9 cellular contexts compared by ENCODE assay signal in the genomic region with DNA sequence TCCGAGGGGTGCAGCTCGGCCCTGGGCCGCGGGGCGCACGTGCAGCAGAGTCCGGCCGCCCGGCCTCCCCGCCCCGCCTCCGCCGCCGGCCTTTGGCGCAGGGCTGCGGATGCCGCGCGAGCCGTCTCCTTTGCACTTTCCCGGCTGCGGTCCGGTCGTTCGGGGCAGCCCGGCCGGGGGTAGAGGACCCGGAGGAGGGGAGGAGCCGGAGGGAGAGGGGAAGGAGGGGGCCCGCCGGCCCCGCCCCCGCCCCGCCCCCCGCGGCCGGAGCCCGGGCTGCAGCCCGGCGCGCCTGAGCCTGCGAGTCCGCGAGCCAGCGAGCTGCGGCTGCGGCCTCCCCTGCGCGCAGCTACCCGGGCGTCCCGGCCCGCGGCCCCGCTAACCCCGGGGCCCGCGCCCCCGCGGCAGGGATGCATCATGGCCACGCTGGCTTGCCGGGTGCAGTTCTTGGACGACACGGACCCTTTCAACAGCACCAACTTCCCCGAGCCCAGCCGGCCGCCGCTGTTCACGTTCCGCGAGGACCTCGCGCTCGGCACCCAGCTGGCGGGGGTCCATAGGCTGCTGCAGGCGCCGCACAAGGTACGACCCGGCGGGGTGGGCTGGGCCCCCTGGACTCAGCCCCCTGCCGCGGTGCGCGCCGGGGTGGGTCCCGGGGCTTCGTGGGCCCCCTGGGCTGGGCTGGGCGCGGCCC. TPM values are rescaled to one million over a fixed set of nuclear protein-coding genes. Genes with fewer than 3 reads are reported as not detected.
DNase-seq lines count a peak whose midpoint lies in the region; ATAC-seq and TF ChIP-seq lines count a peak whose summit lies in the region.
"Had no signal": no experiment of that assay in that cellular context is flagged by ENCODE, and none has a peak within 500 bp of the region (broad histone marks: within the 10 kb centered on the region; RNA-seq: fewer than 3 reads in every experiment).

Gene FHOD3 (plus strand): TSS at position 295 of the 694 bp plus-strand sequence. CDS start 123 bp downstream, at position 418.

- peak within 1 kb of the TSS; percentile 51 to 58 for H3K4me3 ChIP-seq in esophagus (ENCODE audit: low read depth in 1 of 2, low read length in 2 of 2)

- H3K4me1 ChIP-seq in esophagus (ENCODE audit: control insufficient read depth in 2 of 2, insufficient read depth in 2 of 2, low read length in 1 of 2) = peaks cover 0 to 4% of the 10 kb centered on the region in 2 donors

- peak within 1 kb of the TSS; percentile 28 to 58 for H3K27ac ChIP-seq in esophagus (ENCODE audit: low read depth in 2 of 2, low read length in 1 of 2)

- H3K27me3 ChIP-seq in esophagus (ENCODE audit: control insufficient read depth in 1 of 2, insufficient read depth in 2 of 2, low read length in 2 of 2) = peaks cover 0 to 4% of the 10 kb centered on the region in 2 donors

- H3K36me3 Mint-ChIP-seq in type B pancreatic cell = no peaks in the 10 kb centered on the region

- peak; percentile 52 for ATAC-seq in HG03280 (IDR thresholded peaks at IDR 0.05; ENCODE audit: unreplicated experiment)

- H3K9me3 Mint-ChIP-seq in type B pancreatic cell = no peaks in the 10 kb centered on the region
- H3K9me3 Mint-ChIP-seq: T-helper 1 cell treated with Interleukin-12 subunit alpha and Interleukin-12 subunit beta and Interleukin-4 antibody, amounts not matched to agents 30 μg/mL and 1 μg/mL, for 36 hours had no signal

- no peaks in the 10 kb centered on the region for H3K36me3 ChIP-seq in esophagus (ENCODE audit: control insufficient read depth in 2 of 2, insufficient read depth in 2 of 2, low read length in 1 of 2)

- H3K27me3 Mint-ChIP-seq in type B pancreatic cell = peaks cover 26% of the 10 kb centered on the region

- no peak within 1 kb of the TSS for H3K4me3 Mint-ChIP-seq in type B pancreatic cell
- H3K4me3 Mint-ChIP-seq: T-helper 1 cell treated with Interleukin-12 subunit alpha and Interleukin-12 subunit beta and Interleukin-4 antibody, amounts not matched to agents 30 μg/mL and 1 μg/mL, for 36 hours had no signal

- peak; percentile 9 for TF ChIP-seq CTCF in type B pancreatic cell (conservative IDR thresholded peaks at IDR 0.05)

- in situ Hi-C loops in SK-MEL-5 (cut with HindIII; ENCODE audit: low pct_unique_long_range_greater_than_20kb, low sequenced_read_pairs) = no loop called here

- H3K27ac Mint-ChIP-seq in type B pancreatic cell = no peak within 1 kb of the TSS
- H3K27ac Mint-ChIP-seq: T-helper 1 cell treated with Interleukin-12 subunit alpha and Interleukin-12 subunit beta and Interleukin-4 antibody, amounts not matched to agents 30 μg/mL and 1 μg/mL, for 36 hours had no signal

- peak; percentile 47 for TF ChIP-seq POLR2A in GM19099 (IDR thresholded peaks at IDR 0.05; ENCODE audit: extremely low read depth, insufficient read length, low read depth)

- H3K9me3 ChIP-seq in esophagus (ENCODE audit: control insufficient read depth in 2 of 2, insufficient read depth in 1 of 2, low read depth in 1 of 2, low read length in 1 of 2) = no peaks in the 10 kb centered on the region

- DNase-seq in COLO668 (lab: John Stamatoyannopoulos, UW; ENCODE audit: unreplicated experiment) (peak; percentile 77), SK-MEL-5 (ENCODE audit: low read depth, low spot score) (peak; percentile 31), midbrain (lab: John Stamatoyannopoulos, UW) (peak; percentile 46), type B pancreatic cell (ENCODE audit: extremely low spot score, unreplicated experiment) (peak; percentile 81), OCI-M2 (lab: John Stamatoyannopoulos, UW; ENCODE audit: unreplicated experiment) (no peak)

- WGBS in esophagus, 2 donors = 1% methylated on average over 49 to 89 of the region's 89 CpGs

- no peaks in the 10 kb centered on the region for H3K4me1 Mint-ChIP-seq in type B pancreatic cell (ENCODE audit: unreplicated experiment)

RNA-seq across cellular contexts. Expression of gene FHOD3, which starts in this region (rescaled TPM):
- total RNA-seq in SK-MEL-5 (2014; rRNA removed; shearing (Covaris generic)) = 2.4 and 2.8 TPM in 2 replicates
- polyA plus RNA-seq in SK-MEL-5 (2015; cell fraction: cytosol; rRNA removed) = 1.9 and 2.4 TPM in 2 replicates
- polyA plus RNA-seq in SK-MEL-5 (2015; cell fraction: nucleus; rRNA removed) = 0.45 and 2.6 TPM in 2 replicates
- 10 to 100 TPM in 1 of 2 donors, 1 to 10 TPM in 1; 3.7 to 11.1 TPM for polyA plus RNA-seq in esophagus
- total RNA-seq in type B pancreatic cell (ENCODE audit: low replicate concordance) = 3.8 and 5.3 TPM in 2 replicates
